ENCODE assay signal across 29 cellular contexts in genomic region chr2:2715036-2715818, GRCh38.
DNase-seq lines count a peak whose midpoint lies in the region; ATAC-seq, FAIRE-seq and TF ChIP-seq lines count a peak whose summit lies in the region.
"Had no signal": no experiment of that assay in that cellular context is flagged by ENCODE, and none has a peak within 500 bp of the region (broad histone marks: within the 10 kb centered on the region; RNA-seq: fewer than 3 reads in every experiment).

No MANE protein-coding gene starts in this region.

- H3K4me1 ChIP-seq in lower lobe of right lung (no peaks in the 10 kb centered on the region), osteoblast (ENCODE audit: insufficient read depth, low read length) (no peaks in the 10 kb centered on the region), small intestine (ENCODE audit: control insufficient read depth in 2 of 2, insufficient read depth in 1 of 2, low read depth in 1 of 2, low read length in 1 of 2) (no peaks in the 10 kb centered on the region)
- H3K4me1 ChIP-seq: BE2C had no signal

- no peak for DNase-seq in natural killer cell treated with Interleukin-12 subunit alpha and Interleukin-12 subunit beta and Interleukin-15 and Interleukin-18, amount 100 ng/mL, for 72 hours (ENCODE audit: low spot score)
- DNase-seq in natural killer cell (no peak), chondrocyte (ENCODE audit: low spot score) (peak; percentile 61), lower lobe of right lung (peak; percentile 36), osteoblast (ENCODE audit: insufficient read length, low spot score, missing footprints) (peak; percentile 45), small intestine (no peak), ureter (ENCODE audit: low spot score) (no peak), activated gamma-delta T cell treated with Interleukin-2 at 50 U/mL for 16 hours (no peak)
- DNase-seq: 8988T; ACHN; BE2C; C1 segment of cervical spinal cord; CD4-positive, alpha-beta memory T cell; CD4-positive, CD25-positive, alpha-beta regulatory T cell; CD8-positive, alpha-beta memory T cell; COR-L47; DMS 273 treated with DMSO at 0.1 percent for 48 hours; DMS153; DMS53; DMS79; DND-41; EL; GDM1 had no signal

- peaks cover 4 to 10% of the 10 kb centered on the region in 2 donors for H3K27me3 Mint-ChIP-seq in natural killer cell treated with Interleukin-12 subunit alpha and Interleukin-12 subunit beta and Interleukin-15 and Interleukin-18, amount 100 ng/mL, for 72 hours
- H3K27me3 Mint-ChIP-seq in natural killer cell (ENCODE audit: low read depth in 2 of 2): peaks cover 0 to 6% of the 10 kb centered on the region in 2 donors
- H3K27me3 Mint-ChIP-seq in chondrocyte (ENCODE audit: low read depth): peaks cover 22% of the 10 kb centered on the region
- H3K27me3 Mint-ChIP-seq: CD4-positive, CD25-positive, alpha-beta regulatory T cell had no signal

- H3K4me2 ChIP-seq in osteoblast (ENCODE audit: insufficient read depth, low read length): no peak overlapping the region
- H3K4me2 ChIP-seq: BLaER1 had no signal

- no peaks in the 10 kb centered on the region for H3K79me2 ChIP-seq in osteoblast (ENCODE audit: insufficient read depth, low read length)

- H3K27ac ChIP-seq in lower lobe of right lung: no peak overlapping the region
- H3K27ac ChIP-seq in osteoblast (ENCODE audit: low read depth, low read length): no peak overlapping the region
- H3K27ac ChIP-seq in small intestine (ENCODE audit: low read depth in 1 of 2, low read length in 1 of 2): no peak overlapping the region
- H3K27ac ChIP-seq: BLaER1 had no signal

- H3K36me3 ChIP-seq in lower lobe of right lung (no peaks in the 10 kb centered on the region), osteoblast (ENCODE audit: insufficient read depth, low read length) (no peaks in the 10 kb centered on the region), small intestine (ENCODE audit: control insufficient read depth in 2 of 2, insufficient read depth in 2 of 2, low read length in 2 of 2) (no peaks in the 10 kb centered on the region)
- H3K36me3 ChIP-seq: BE2C, BLaER1 had no signal

- no peak overlapping the region for H3K4me3 Mint-ChIP-seq in natural killer cell treated with Interleukin-12 subunit alpha and Interleukin-12 subunit beta and Interleukin-15 and Interleukin-18, amount 100 ng/mL, for 72 hours
- H3K4me3 Mint-ChIP-seq in natural killer cell (no peak overlapping the region), chondrocyte (ENCODE audit: unreplicated experiment) (no peak overlapping the region)
- H3K4me3 Mint-ChIP-seq: CD4-positive, alpha-beta memory T cell; CD4-positive, CD25-positive, alpha-beta regulatory T cell; CD8-positive, alpha-beta memory T cell had no signal

- TF ChIP-seq CTCF in natural killer cell (IDR thresholded peaks at IDR 0.05) (no peak), chondrocyte (IDR thresholded peaks at IDR 0.05) (no peak), lower lobe of right lung (IDR thresholded peaks at IDR 0.05) (no peak), osteoblast (IDR thresholded peaks at IDR 0.05; ENCODE audit: extremely low read depth, low read depth, low read length) (no peak)

- no peaks in the 10 kb centered on the region for H3K9me3 Mint-ChIP-seq in natural killer cell treated with Interleukin-12 subunit alpha and Interleukin-12 subunit beta and Interleukin-15 and Interleukin-18, amount 100 ng/mL, for 72 hours
- H3K9me3 Mint-ChIP-seq in natural killer cell: no peaks in the 10 kb centered on the region
- H3K9me3 Mint-ChIP-seq in chondrocyte (ENCODE audit: low read depth): peaks cover 5% of the 10 kb centered on the region
- H3K9me3 Mint-ChIP-seq: CD8-positive, alpha-beta memory T cell had no signal

- FAIRE-seq in small intestine (lab: Jason Lieb, UNC): no peak
- FAIRE-seq: A204.1, GM12878, GM12892, GM18507 had no signal

- H3K9me3 ChIP-seq in lower lobe of right lung (no peaks in the 10 kb centered on the region), osteoblast (ENCODE audit: low read depth, low read length) (no peaks in the 10 kb centered on the region), small intestine (ENCODE audit: control insufficient read depth, low read depth) (no peaks in the 10 kb centered on the region)
- H3K9me3 ChIP-seq: BE2C, BLaER1 had no signal

- WGBS in small intestine, 3 donors: 66 to 82% (median 74%) methylated on average over 18 of the region's 18 CpGs

- H3K4me3 ChIP-seq in lower lobe of right lung: no peak overlapping the region
- H3K4me3 ChIP-seq in osteoblast (ENCODE audit: insufficient read depth, low read length): no peak overlapping the region
- H3K4me3 ChIP-seq in small intestine (ENCODE audit: low read depth in 1 of 2, low read length in 2 of 2): no peak overlapping the region
- H3K4me3 ChIP-seq: BLaER1, GM12878 had no signal

- no peaks in the 10 kb centered on the region for H3K36me3 Mint-ChIP-seq in natural killer cell treated with Interleukin-12 subunit alpha and Interleukin-12 subunit beta and Interleukin-15 and Interleukin-18, amount 100 ng/mL, for 72 hours
- H3K36me3 Mint-ChIP-seq in natural killer cell (no peaks in the 10 kb centered on the region), chondrocyte (ENCODE audit: low read depth) (no peaks in the 10 kb centered on the region)
- H3K36me3 Mint-ChIP-seq: CD14-positive monocyte; CD4-positive, alpha-beta memory T cell; CD4-positive, CD25-positive, alpha-beta regulatory T cell; CD8-positive, alpha-beta memory T cell had no signal

- peak; percentile 12 to 31 for ATAC-seq in natural killer cell treated with Interleukin-12 subunit alpha and Interleukin-12 subunit beta and Interleukin-15 and Interleukin-18, amount 100 ng/mL, for 72 hours
- no peak for ATAC-seq in natural killer cell
- no peak for ATAC-seq in lower lobe of right lung
- ATAC-seq: GM12878 had no signal

- intact Hi-C loops in natural killer cell (cut with micrococcal nuclease): no loop called here
- intact Hi-C loops in lower lobe of right lung (cut with DNase I): no loop called here

- no peaks in the 10 kb centered on the region for H4K20me1 ChIP-seq in osteoblast (ENCODE audit: insufficient read depth, low read length)
- H4K20me1 ChIP-seq: BLaER1 had no signal

- H3K27ac Mint-ChIP-seq in natural killer cell treated with Interleukin-12 subunit alpha and Interleukin-12 subunit beta and Interleukin-15 and Interleukin-18, amount 100 ng/mL, for 72 hours: no peak overlapping the region
- no peak overlapping the region for H3K27ac Mint-ChIP-seq in natural killer cell
- no peak overlapping the region for H3K27ac Mint-ChIP-seq in chondrocyte (ENCODE audit: unreplicated experiment)
- H3K27ac Mint-ChIP-seq: CD14-positive monocyte; CD4-positive, CD25-positive, alpha-beta regulatory T cell; CD8-positive, alpha-beta memory T cell had no signal

- H2AFZ ChIP-seq in osteoblast (ENCODE audit: low read length): no peak overlapping the region

- H3K27me3 ChIP-seq in lower lobe of right lung (ENCODE audit: low read depth) (no peaks in the 10 kb centered on the region), osteoblast (ENCODE audit: insufficient read depth, low read length) (no peaks in the 10 kb centered on the region), small intestine (ENCODE audit: control insufficient read depth in 2 of 2, insufficient read depth in 2 of 2, low read length in 2 of 2) (peaks cover 0 to 2% of the 10 kb centered on the region in 2 donors)
- H3K27me3 ChIP-seq: BE2C, BLaER1 had no signal

- no peaks in the 10 kb centered on the region for H3K4me1 Mint-ChIP-seq in natural killer cell treated with Interleukin-12 subunit alpha and Interleukin-12 subunit beta and Interleukin-15 and Interleukin-18, amount 100 ng/mL, for 72 hours (ENCODE audit: low read depth in 2 of 2)
- H3K4me1 Mint-ChIP-seq in natural killer cell (no peaks in the 10 kb centered on the region), chondrocyte (ENCODE audit: low read depth) (no peaks in the 10 kb centered on the region)
- H3K4me1 Mint-ChIP-seq: CD4-positive, alpha-beta memory T cell; CD4-positive, CD25-positive, alpha-beta regulatory T cell; CD8-positive, alpha-beta memory T cell had no signal

Comparison
In these comparisons a context has a peak if more than half of its experiments do, and no peak if none do; other contexts are left out.
1. ATAC-seq: peak in natural killer cell treated with Interleukin-12 subunit alpha and Interleukin-12 subunit beta and Interleukin-15 and Interleukin-18, amount 100 ng/mL, for 72 hours (2 of 2); none in natural killer cell (0 of 3) and lower lobe of right lung (0 of 2).
2. DNase-seq: peak in chondrocyte (single experiment), lower lobe of right lung (single experiment) and osteoblast (single experiment); none in natural killer cell treated with Interleukin-12 subunit alpha and Interleukin-12 subunit beta and Interleukin-15 and Interleukin-18, amount 100 ng/mL, for 72 hours (single experiment), natural killer cell (single experiment), small intestine (single experiment), ureter (single experiment) and activated gamma-delta T cell treated with Interleukin-2 at 50 U/mL for 16 hours (single experiment).